8 cellular contexts compared by ENCODE assay signal in genomic region chr1:217089239-217090014, GRCh38.
DNase-seq lines count a peak whose midpoint lies in the region; ATAC-seq and TF ChIP-seq lines count a peak whose summit lies in the region.

No MANE protein-coding gene starts in this region.

- peak overlapping the region; percentile 76 to 97 (median 93) for H3K27ac Mint-ChIP-seq in brain

- no peak for TF ChIP-seq POLR2A in stomach (IDR thresholded peaks at IDR 0.05)

- H3K9me3 ChIP-seq in stomach, result no peaks in the 10 kb centered on the region

- no peaks in the 10 kb centered on the region for H3K9me3 Mint-ChIP-seq in brain

- 1 to 2% (median 2%) methylated on average over 24 to 40 of the region's 40 CpGs for WGBS in stomach, 5 donors

- ATAC-seq in GM19467 (IDR thresholded peaks at IDR 0.05; ENCODE audit: unreplicated experiment) (no peak), HG03378 (IDR thresholded peaks at IDR 0.05; ENCODE audit: unreplicated experiment) (no peak)

- TF ChIP-seq EP300 in stomach (IDR thresholded peaks at IDR 0.05), result no peak

- peaks cover 4 to 20% (median 14%) of the 10 kb centered on the region in 4 donors for H3K4me1 ChIP-seq in stomach

- peaks cover 55% of the 10 kb centered on the region for H3K4me1 Mint-ChIP-seq in brain

- H3K36me3 Mint-ChIP-seq in brain, result peaks cover 4% of the 10 kb centered on the region

- H3K36me3 ChIP-seq in stomach, result no peaks in the 10 kb centered on the region

- TF ChIP-seq CTCF in AG10803 (conservative IDR thresholded peaks at IDR 0.05; ENCODE audit: low read length) (no peak), brain (conservative IDR thresholded peaks at IDR 0.05) (no peak), stomach (IDR thresholded peaks at IDR 0.05) (no peak)

- H3K27me3 Mint-ChIP-seq in brain, result peaks cover 5% of the 10 kb centered on the region

- H3K4me3 ChIP-seq in AG10803 (ENCODE audit: low read length), result peak overlapping the region; percentile 37
- peak overlapping the region; percentile 49 to 63 (median 56) for H3K4me3 ChIP-seq in stomach

- peaks cover 0 to 21% (median 10%) of the 10 kb centered on the region in 3 donors for H3K27me3 ChIP-seq in stomach

- H3K4me3 Mint-ChIP-seq in brain, result peak overlapping the region; percentile 88 to 97 (median 95)

- peak overlapping the region in 4 of 5 donors; percentile 29 to 62 (median 46) for H3K27ac ChIP-seq in stomach

- no peak for DNase-seq in AG10803 (ENCODE audit: low read depth)
- DNase-seq in NCI-H1694 (lab: John Stamatoyannopoulos, UW), result peak; percentile 13
- DNase-seq in inferior parietal cortex (ENCODE audit: extremely low spot score), result peak; percentile 71
- DNase-seq in stomach, result no peak
- no peak for DNase-seq in DMS79 (lab: John Stamatoyannopoulos, UW)

- intact Hi-C loops in stomach (cut with DNase I; ENCODE audit: low total_unique reads), result no loop called here

Comparison
In these comparisons a context has a peak if more than half of its experiments do, and no peak if none do; other contexts are left out.
1. DNase-seq: peak in NCI-H1694 (single experiment) and inferior parietal cortex (single experiment); none in AG10803 (single experiment), stomach (single experiment) and DMS79 (single experiment).